In genomic region chr12:12297201-12297830, GRCh38 we compare ENCODE assay signal across 16 cellular contexts. TPM values are rescaled to one million over a fixed set of nuclear protein-coding genes. Genes with fewer than 3 reads are reported as not detected.
DNase-seq lines count a peak whose midpoint lies in the region; ATAC-seq and TF ChIP-seq lines count a peak whose summit lies in the region.
"Had no signal": no experiment of that assay in that cellular context is flagged by ENCODE, and none has a peak within 500 bp of the region (broad histone marks: within the 10 kb centered on the region; RNA-seq: fewer than 3 reads in every experiment).

No MANE protein-coding gene starts in this region.

- H3K9me3 ChIP-seq in neural progenitor cell (ENCODE audit: low read depth) (no peaks in the 10 kb centered on the region), mammary epithelial cell (replicated peaks; ENCODE audit: insufficient read depth, low read length) (no peaks in the 10 kb centered on the region)
- H3K9me3 ChIP-seq: HAP-1 had no signal

- H4K20me1 ChIP-seq in neural progenitor cell (ENCODE audit: low read depth) (no peaks in the 10 kb centered on the region), mammary epithelial cell (ENCODE audit: insufficient read depth, low read length) (no peaks in the 10 kb centered on the region)
- H4K20me1 ChIP-seq: BLaER1 treated with 17β-estradiol and CSF1 and Interleukin-3, amounts not matched to agents 10 nM and 100 nM had no signal

- in situ Hi-C loops in G401 (cut with HindIII; ENCODE audit: low sequenced_read_pairs) (no loop called here), mammary epithelial cell (cut with MboI; ENCODE audit: low sequenced_read_pairs in 2 of 2) (no loop called here)

- no peaks in the 10 kb centered on the region for H3K4me1 Mint-ChIP-seq in central memory CD8-positive, alpha-beta T cell
- peaks cover 40% of the 10 kb centered on the region for H3K4me1 Mint-ChIP-seq in neural progenitor cell
- H3K4me1 Mint-ChIP-seq: B cell had no signal

- H3K36me3 ChIP-seq in neural progenitor cell, result no peaks in the 10 kb centered on the region
- no peaks in the 10 kb centered on the region for H3K36me3 ChIP-seq in mammary epithelial cell (ENCODE audit: insufficient read depth, low read length)
- H3K36me3 ChIP-seq: BLaER1 treated with 17β-estradiol and CSF1 and Interleukin-3, amounts not matched to agents 10 nM and 100 nM; HAP-1 had no signal

- H3K4me3 Mint-ChIP-seq in central memory CD8-positive, alpha-beta T cell, result no peak overlapping the region
- H3K4me3 Mint-ChIP-seq in neural progenitor cell, result no peak overlapping the region
- H3K4me3 Mint-ChIP-seq: B cell; CD8-positive, alpha-beta T cell; IgD-negative memory B cell had no signal

- WGBS in mammary epithelial cell (ENCODE audit: low coverage, missing lambda C conversion rate), result 46% methylated on average over 7 of the region's 8 CpGs

- H3K9ac ChIP-seq in neural progenitor cell, result no peak overlapping the region
- no peak overlapping the region for H3K9ac ChIP-seq in mammary epithelial cell (ENCODE audit: insufficient read depth, low read length)
- H3K9ac ChIP-seq: BLaER1 treated with 17β-estradiol and CSF1 and Interleukin-3, amounts not matched to agents 10 nM and 100 nM had no signal

- dilution Hi-C loops in mammary epithelial cell (cut with HindIII; ENCODE audit: low sequenced_read_pairs), result no loop called here

- H3K4me3 ChIP-seq in neural progenitor cell (no peak overlapping the region), mammary epithelial cell (replicated peaks in 1 of 3; ENCODE audit: insufficient read depth in 1 of 3, low read depth in 2 of 3, low read length in 3 of 3) (no peak overlapping the region)
- H3K4me3 ChIP-seq: BLaER1 treated with 17β-estradiol and CSF1 and Interleukin-3, amounts not matched to agents 10 nM and 100 nM; HAP-1 had no signal

- no peaks in the 10 kb centered on the region for H3K27me3 ChIP-seq in neural progenitor cell
- H3K27me3 ChIP-seq in mammary epithelial cell (ENCODE audit: insufficient read depth, low read length), result no peaks in the 10 kb centered on the region
- H3K27me3 ChIP-seq: BLaER1 treated with 17β-estradiol and CSF1 and Interleukin-3, amounts not matched to agents 10 nM and 100 nM had no signal

- CTCF ChIA-PET in mammary epithelial cell (lab: Charles Lee; ENCODE audit: low non-redundant PET), result no interaction called here

- peaks cover 20% of the 10 kb centered on the region for H3K4me1 ChIP-seq in neural progenitor cell
- no peaks in the 10 kb centered on the region for H3K4me1 ChIP-seq in mammary epithelial cell (ENCODE audit: insufficient read depth, low read length)
- H3K4me1 ChIP-seq: BLaER1 treated with 17β-estradiol and CSF1 and Interleukin-3, amounts not matched to agents 10 nM and 100 nM; HAP-1 had no signal

- H3K79me2 ChIP-seq in neural progenitor cell (ENCODE audit: low read depth) (no peaks in the 10 kb centered on the region), mammary epithelial cell (ENCODE audit: insufficient read depth, low read length) (no peaks in the 10 kb centered on the region)

- H2AFZ ChIP-seq in neural progenitor cell (replicated peaks) (no peak overlapping the region), mammary epithelial cell (ENCODE audit: low read depth, low read length) (no peak overlapping the region)

- TF ChIP-seq CTCF in neural progenitor cell (IDR thresholded peaks at IDR 0.05) (no peak), mammary epithelial cell (conservative IDR thresholded peaks at IDR 0.05 in 1 of 2, IDR thresholded peaks at IDR 0.05 in 1 of 2; ENCODE audit: extremely low read depth in 1 of 2, insufficient read depth in 1 of 2, low read depth in 1 of 2, low read length in 2 of 2) (no peak)

- no peaks in the 10 kb centered on the region for H3K9me3 Mint-ChIP-seq in central memory CD8-positive, alpha-beta T cell
- H3K9me3 Mint-ChIP-seq in neural progenitor cell, result peaks cover 4% of the 10 kb centered on the region
- H3K9me3 Mint-ChIP-seq: CD8-positive, alpha-beta T cell; IgD-negative memory B cell had no signal

- H3K27ac ChIP-seq in neural progenitor cell, result no peak overlapping the region
- no peak overlapping the region for H3K27ac ChIP-seq in mammary epithelial cell (ENCODE audit: insufficient read depth, low read depth, low read length)
- H3K27ac ChIP-seq: BLaER1 treated with 17β-estradiol and CSF1 and Interleukin-3, amounts not matched to agents 10 nM and 100 nM had no signal

- peak; percentile 5 for DNase-seq in G401 (ENCODE audit: low spot score)
- no peak for DNase-seq in central memory CD8-positive, alpha-beta T cell (ENCODE audit: low spot score in 2 of 2)
- no peak for DNase-seq in neural progenitor cell (ENCODE audit: low spot score)
- DNase-seq in superior temporal gyrus (ENCODE audit: extremely low spot score), result no peak
- DNase-seq in mammary epithelial cell, result no peak
- DNase-seq: 8988T; Calu3; CD8-positive, alpha-beta T cell; DMS79 treated with DMSO at 0.1 percent for 48 hours had no signal

- ATAC-seq in central memory CD8-positive, alpha-beta T cell (replicated peaks; ENCODE audit: extremely low read depth, poor library complexity, severe bottlenecking), result no peak
- ATAC-seq in GM21723 (IDR thresholded peaks at IDR 0.05; ENCODE audit: unreplicated experiment), result no peak
- ATAC-seq in GM18502 (IDR thresholded peaks at IDR 0.05; ENCODE audit: poor library complexity, unreplicated experiment), result no peak
- ATAC-seq: CD8-positive, alpha-beta T cell; HepG2 had no signal

- peaks cover 27% of the 10 kb centered on the region for H3F3A ChIP-seq in neural progenitor cell (ENCODE audit: low read depth)

- H3K4me2 ChIP-seq in neural progenitor cell (no peak overlapping the region), mammary epithelial cell (ENCODE audit: insufficient read depth, low read depth, low read length) (no peak overlapping the region)
- H3K4me2 ChIP-seq: BLaER1 treated with 17β-estradiol and CSF1 and Interleukin-3, amounts not matched to agents 10 nM and 100 nM had no signal

- intact Hi-C loops in mammary epithelial cell (cut with micrococcal nuclease), result no loop called here

- peaks cover 30% of the 10 kb centered on the region for H3K27me3 Mint-ChIP-seq in central memory CD8-positive, alpha-beta T cell
- H3K27me3 Mint-ChIP-seq in neural progenitor cell (ENCODE audit: insufficient read depth, low read depth), result no peaks in the 10 kb centered on the region

- H3K36me3 Mint-ChIP-seq in central memory CD8-positive, alpha-beta T cell (ENCODE audit: insufficient read depth), result no peaks in the 10 kb centered on the region
- H3K36me3 Mint-ChIP-seq in neural progenitor cell, result peaks cover 2% of the 10 kb centered on the region
- H3K36me3 Mint-ChIP-seq: CD8-positive, alpha-beta T cell had no signal

- peak overlapping the region; percentile 20 for H3K27ac Mint-ChIP-seq in central memory CD8-positive, alpha-beta T cell (ENCODE audit: low read depth)
- peak overlapping the region; percentile 2 for H3K27ac Mint-ChIP-seq in neural progenitor cell
- H3K27ac Mint-ChIP-seq: B cell; CD8-positive, alpha-beta T cell; IgD-negative memory B cell had no signal

- no TSS peak for BruUV-seq in mammary epithelial cell (replicated peaks; lab: Mats Ljungman, UMichigan)

RNA-seq across cellular contexts. Expression of gene LRP6, which starts 30.5 kb away (rescaled TPM):
- total RNA-seq in G401 (2014; rRNA removed; shearing (Covaris generic)), result 7.7 and 13.8 TPM in 2 replicates
- 61.6 and 68.0 TPM in 2 replicates for total RNA-seq in neural progenitor cell (ENCODE audit: low replicate concordance)
- 10 to 100 TPM; 19.2 to 27.7 TPM for total RNA-seq in mammary epithelial cell
- 13.9 TPM for polyA plus RNA-seq in mammary epithelial cell
- polyA minus RNA-seq in mammary epithelial cell, result 216 TPM
- polyA plus RNA-seq: IgD-negative memory B cell had no signal

RNA-seq across cellular contexts. Expression of gene MANSC1, which starts 52.7 kb away (rescaled TPM):
- total RNA-seq in G401 (2014; rRNA removed; shearing (Covaris generic)), result 1.6 and 1.7 TPM in 2 replicates
- 6.2 and 6.5 TPM in 2 replicates for total RNA-seq in neural progenitor cell (ENCODE audit: low replicate concordance)
- total RNA-seq in mammary epithelial cell, result 10 to 100 TPM in 1 of 2 donors, 1 to 10 TPM in 1; 7.2 to 13.4 TPM
- 2.5 TPM for polyA plus RNA-seq in mammary epithelial cell
- polyA minus RNA-seq in mammary epithelial cell, result 5.6 TPM
- total RNA-seq: CD8-positive, alpha-beta T cell had no signal

RNA-seq across cellular contexts. Expression of gene BORCS5, which starts 59.6 kb away (rescaled TPM):
- 5.1 and 17.8 TPM in 2 replicates for total RNA-seq in G401 (2014; rRNA removed; shearing (Covaris generic))
- total RNA-seq in neural progenitor cell (ENCODE audit: low replicate concordance) (11.4 and 13.3 TPM in 2 replicates), mammary epithelial cell (10 to 100 TPM; 17.9 to 24.8 TPM)
- 22.5 TPM for polyA plus RNA-seq in mammary epithelial cell
- 2.2 TPM for polyA minus RNA-seq in mammary epithelial cell
